Comparison of ENCODE assay signal across 8 cellular contexts in genomic region chr14:95523818-95524448, GRCh38. TPM values are rescaled to one million over a fixed set of nuclear protein-coding genes. Genes with fewer than 3 reads are reported as not detected.
A peak's percentile ranks its signal among the peaks of the same experiment; 100 is the strongest.
DNase-seq lines count a peak whose midpoint lies in the region; ATAC-seq and TF ChIP-seq lines count a peak whose summit lies in the region.

No MANE protein-coding gene starts in this region.

- TF ChIP-seq CTCF in lower lobe of right lung (IDR thresholded peaks at IDR 0.05) = no peak

- H3K4me3 ChIP-seq in CD4-positive, CD25-positive, alpha-beta regulatory T cell (ENCODE audit: low read depth, low read length) = peak overlapping the region; percentile 76
- H3K4me3 ChIP-seq in adipocyte (ENCODE audit: low read length) (peak overlapping the region; percentile 73), lower lobe of right lung (peak overlapping the region; percentile 0)

- no peaks in the 10 kb centered on the region for H3K36me3 Mint-ChIP-seq in CD4-positive, CD25-positive, alpha-beta regulatory T cell

- no peaks in the 10 kb centered on the region for H3K27me3 Mint-ChIP-seq in CD4-positive, CD25-positive, alpha-beta regulatory T cell

- intact Hi-C loops in lower lobe of right lung (cut with DNase I) = no loop called here

- no peaks in the 10 kb centered on the region for H3K9me3 Mint-ChIP-seq in CD4-positive, CD25-positive, alpha-beta regulatory T cell

- peak in 1 of 2 donors; percentile 48 for ATAC-seq in CD4-positive, CD25-positive, alpha-beta regulatory T cell (ENCODE audit: low read depth in 2 of 2)
- ATAC-seq in lower lobe of right lung = peak; percentile 57 to 59
- ATAC-seq in HG03520 (IDR thresholded peaks at IDR 0.05; ENCODE audit: unreplicated experiment) = no peak
- no peak for ATAC-seq in GM18511 (IDR thresholded peaks at IDR 0.05; ENCODE audit: unreplicated experiment)

- peak overlapping the region; percentile 79 for H3K27ac ChIP-seq in CD4-positive, CD25-positive, alpha-beta regulatory T cell (ENCODE audit: insufficient read depth, low read length, poor library complexity, severe bottlenecking)
- peak overlapping the region; percentile 63 for H3K27ac ChIP-seq in lower lobe of right lung

- no peaks in the 10 kb centered on the region for H3K9me3 ChIP-seq in CD4-positive, CD25-positive, alpha-beta regulatory T cell (ENCODE audit: control insufficient read depth in 2 of 2, low read length in 2 of 2)
- no peaks in the 10 kb centered on the region for H3K9me3 ChIP-seq in adipocyte (ENCODE audit: control insufficient read depth, low read length)
- H3K9me3 ChIP-seq in lower lobe of right lung = no peaks in the 10 kb centered on the region

- H3K36me3 ChIP-seq in CD4-positive, CD25-positive, alpha-beta regulatory T cell (ENCODE audit: control insufficient read depth, insufficient read depth, low read length) = no peaks in the 10 kb centered on the region
- H3K36me3 ChIP-seq in adipocyte (ENCODE audit: control insufficient read depth, insufficient read depth, low read length, severe bottlenecking) (no peaks in the 10 kb centered on the region), lower lobe of right lung (no peaks in the 10 kb centered on the region)

- peaks cover 32 to 83% (median 69%) of the 10 kb centered on the region in 4 donors for H3K4me1 Mint-ChIP-seq in CD4-positive, CD25-positive, alpha-beta regulatory T cell

- H3K27me3 ChIP-seq in CD4-positive, CD25-positive, alpha-beta regulatory T cell (ENCODE audit: control insufficient read depth, insufficient read depth, low read length) = no peaks in the 10 kb centered on the region
- no peaks in the 10 kb centered on the region for H3K27me3 ChIP-seq in adipocyte (replicated peaks; ENCODE audit: control insufficient read depth, insufficient read depth, low read length)
- H3K27me3 ChIP-seq in lower lobe of right lung (ENCODE audit: low read depth) = no peaks in the 10 kb centered on the region

- H3K4me1 ChIP-seq in CD4-positive, CD25-positive, alpha-beta regulatory T cell (ENCODE audit: control insufficient read depth, insufficient read depth, low read length, poor library complexity, severe bottlenecking) = peaks cover 78% of the 10 kb centered on the region
- H3K4me1 ChIP-seq in adipocyte (ENCODE audit: control insufficient read depth, insufficient read depth, low read length) = peaks cover 73% of the 10 kb centered on the region
- H3K4me1 ChIP-seq in lower lobe of right lung = peaks cover 84% of the 10 kb centered on the region

- peak overlapping the region; percentile 83 to 91 (median 86) for H3K4me3 Mint-ChIP-seq in CD4-positive, CD25-positive, alpha-beta regulatory T cell

- DNase-seq in CD4-positive, CD25-positive, alpha-beta regulatory T cell = peak in 1 of 3 donors; percentile 91
- DNase-seq in NCI-H345 (lab: John Stamatoyannopoulos, UW) = peak; percentile 57
- DNase-seq in adipocyte (ENCODE audit: low read depth) = peak; percentile 68
- peak; percentile 60 for DNase-seq in lower lobe of right lung
- DNase-seq in NCI-H2081 (lab: John Stamatoyannopoulos, UW) = no peak
- DNase-seq in activated gamma-delta T cell treated with Interleukin-2 at 50 U/mL for 16 hours = no peak

- H3K9ac ChIP-seq in adipocyte (ENCODE audit: low read length) = peak overlapping the region; percentile 91

- H3K27ac Mint-ChIP-seq in CD4-positive, CD25-positive, alpha-beta regulatory T cell = peak overlapping the region; percentile 87 to 98 (median 96)

RNA-seq across cellular contexts. Expression of gene SYNE3, which starts 7.5 kb away (rescaled TPM):
- total RNA-seq in CD4-positive, CD25-positive, alpha-beta regulatory T cell = 71.7 TPM
- 1 to 10 TPM; 2.7 to 6.5 (median 4.1) TPM for polyA plus RNA-seq in CD4-positive, CD25-positive, alpha-beta regulatory T cell
- 22.4 TPM for total RNA-seq in lower lobe of right lung

RNA-seq across cellular contexts. Expression of gene GLRX5, which starts 10.9 kb away (rescaled TPM):
- total RNA-seq in CD4-positive, CD25-positive, alpha-beta regulatory T cell = 18.1 TPM
- 10 to 100 TPM; 54.2 to 71.9 (median 56.6) TPM for polyA plus RNA-seq in CD4-positive, CD25-positive, alpha-beta regulatory T cell
- 23.7 TPM for total RNA-seq in lower lobe of right lung

Comparison
In these comparisons a context has a peak if more than half of its experiments do, and no peak if none do; other contexts are left out.
1. ATAC-seq: peak in lower lobe of right lung (2 of 2); none in HG03520 (single experiment) and GM18511 (single experiment).
2. DNase-seq: peak in NCI-H345 (single experiment), adipocyte (single experiment) and lower lobe of right lung (single experiment); none in NCI-H2081 (0 of 2) and activated gamma-delta T cell treated with Interleukin-2 at 50 U/mL for 16 hours (single experiment).
3. H3K4me3 ChIP-seq: peak in every context shown above with its lines; median percentile 76 in CD4-positive, CD25-positive, alpha-beta regulatory T cell; 73 in adipocyte; 0 in lower lobe of right lung.